Comparison of ENCODE assay signal across 9 cellular contexts in the genomic region with DNA sequence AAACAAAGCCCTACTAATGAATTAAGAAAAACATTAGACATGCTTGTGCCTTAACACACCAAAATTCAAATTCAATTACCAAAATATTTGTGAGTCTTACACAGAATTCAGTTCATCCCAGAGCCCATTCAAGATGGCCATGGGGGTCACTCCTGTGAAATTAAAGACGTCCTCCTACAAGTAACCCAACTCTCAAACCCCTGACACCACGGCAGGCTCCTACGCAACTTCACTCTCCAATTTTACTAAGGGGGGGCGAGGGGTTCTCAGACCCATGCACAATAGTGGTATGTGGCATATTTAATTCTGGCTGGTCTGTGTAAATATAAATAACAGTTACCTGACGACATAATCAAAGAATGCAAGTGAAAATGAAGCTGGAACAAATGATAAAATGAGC. TPM values are rescaled to one million over a fixed set of nuclear protein-coding genes. Genes with fewer than 3 reads are reported as not detected.
A peak's percentile ranks its signal among the peaks of the same experiment; 100 is the strongest.
DNase-seq lines count a peak whose midpoint lies in the region; ATAC-seq, FAIRE-seq and TF ChIP-seq lines count a peak whose summit lies in the region.
"Had no signal": no experiment of that assay in that cellular context is flagged by ENCODE, and none has a peak within 500 bp of the region (broad histone marks: within the 10 kb centered on the region; RNA-seq: fewer than 3 reads in every experiment).

No MANE protein-coding gene starts in this region.

- H4K20me1 ChIP-seq in keratinocyte (ENCODE audit: control insufficient read depth, extremely low read depth, insufficient read depth, low read length): peaks cover 7% of the 10 kb centered on the region

- no peak overlapping the region for H2AFZ ChIP-seq in keratinocyte (ENCODE audit: control insufficient read depth, low read length)

- H3K27ac ChIP-seq in keratinocyte (ENCODE audit: control insufficient read depth, insufficient read depth, low read length) (peak overlapping the region; percentile 69), tibial nerve (peak overlapping the region; percentile 87 to 99 (median 98))

- dilution Hi-C loops in keratinocyte (cut with MboI; ENCODE audit: extremely low pct_ligation_motif_present, low sequenced_read_pairs): no loop called here

- H3K4me3 ChIP-seq in keratinocyte (ENCODE audit: control insufficient read depth in 2 of 3, extremely low read depth in 1 of 3, insufficient read depth in 2 of 3, low read depth in 1 of 3, low read length in 3 of 3): peak overlapping the region; percentile 78 to 85 (median 79)
- peak overlapping the region; percentile 58 to 78 (median 69) for H3K4me3 ChIP-seq in tibial nerve

- TF ChIP-seq CTCF in keratinocyte (optimal IDR thresholded peaks at IDR 0.05 in 1 of 3, IDR thresholded peaks at IDR 0.05 in 1 of 3, conservative IDR thresholded peaks at IDR 0.05 in 1 of 3; ENCODE audit: extremely low read depth in 1 of 3, insufficient read depth in 2 of 3, low read length in 3 of 3): no peak
- TF ChIP-seq CTCF in tibial nerve (IDR thresholded peaks at IDR 0.05): no peak

- H3K79me2 ChIP-seq in keratinocyte (ENCODE audit: control insufficient read depth, insufficient read depth, low read length): peaks cover 67% of the 10 kb centered on the region

- H3K9me3 Mint-ChIP-seq in activated T-cell treated with anti-CD3 and anti-CD28 coated beads, Interleukin-2, amount 50 U/mL, for 72 hours: no peaks in the 10 kb centered on the region
- H3K9me3 Mint-ChIP-seq in activated naive CD8-positive, alpha-beta T cell treated with anti-CD3 and anti-CD28 coated beads, Interleukin-2, amount 50 U/mL, for 24 hours: no peaks in the 10 kb centered on the region

- peaks cover 27% of the 10 kb centered on the region for H3K4me1 ChIP-seq in keratinocyte (ENCODE audit: control insufficient read depth, extremely low read depth, insufficient read depth, low read length)
- peaks cover 0 to 63% (median 22%) of the 10 kb centered on the region in 4 donors for H3K4me1 ChIP-seq in tibial nerve

- H3K27me3 Mint-ChIP-seq in activated T-cell treated with anti-CD3 and anti-CD28 coated beads, Interleukin-2, amount 50 U/mL, for 72 hours (ENCODE audit: low read depth): peaks cover 26% of the 10 kb centered on the region
- peaks cover 8% of the 10 kb centered on the region for H3K27me3 Mint-ChIP-seq in activated naive CD8-positive, alpha-beta T cell treated with anti-CD3 and anti-CD28 coated beads, Interleukin-2, amount 50 U/mL, for 24 hours

- H3K9me1 ChIP-seq in keratinocyte (ENCODE audit: control insufficient read depth, extremely low read depth, insufficient read depth, low read length): no peaks in the 10 kb centered on the region

- DNase-seq in activated T-cell treated with anti-CD3 and anti-CD28 coated beads, Interleukin-2, amount 50 U/mL, for 72 hours: no peak
- no peak for DNase-seq in activated T-cell treated with anti-CD3 and anti-CD28 coated beads, Interleukin-2, amount 50 U/mL, for 1 hour
- DNase-seq in activated naive CD8-positive, alpha-beta T cell treated with anti-CD3 and anti-CD28 coated beads, Interleukin-2, amount 50 U/mL, for 24 hours: no peak
- no peak for DNase-seq in keratinocyte (ENCODE audit: low read depth, low spot score)
- DNase-seq in tibial nerve (ENCODE audit: low spot score in 2 of 2): no peak
- DNase-seq in HuH-7 (ENCODE audit: low spot score): no peak
- DNase-seq in occipital lobe (lab: John Stamatoyannopoulos, UW): no peak
- DNase-seq: NCI-H187 had no signal

- H3K27me3 ChIP-seq in keratinocyte (ENCODE audit: control insufficient read depth, extremely low read depth, insufficient read depth, low read length) (no peaks in the 10 kb centered on the region), tibial nerve (no peaks in the 10 kb centered on the region)

- H3K9me3 ChIP-seq in keratinocyte (ENCODE audit: control insufficient read depth, low read depth, low read length) (no peaks in the 10 kb centered on the region), tibial nerve (no peaks in the 10 kb centered on the region)

- no peak for ATAC-seq in activated T-cell treated with anti-CD3 and anti-CD28 coated beads, Interleukin-2, amount 50 U/mL, for 72 hours (replicated peaks in 1 of 2)
- no peak for ATAC-seq in activated naive CD8-positive, alpha-beta T cell treated with anti-CD3 and anti-CD28 coated beads, Interleukin-2, amount 50 U/mL, for 24 hours
- no peak for ATAC-seq in HG02884 (IDR thresholded peaks at IDR 0.05; ENCODE audit: unreplicated experiment)

- no peak for TF ChIP-seq EP300 in tibial nerve (IDR thresholded peaks at IDR 0.05)

- H3K36me3 Mint-ChIP-seq in activated T-cell treated with anti-CD3 and anti-CD28 coated beads, Interleukin-2, amount 50 U/mL, for 72 hours (ENCODE audit: insufficient read depth in 2 of 2): peaks cover 4 to 8% of the 10 kb centered on the region in 2 donors
- H3K36me3 Mint-ChIP-seq in activated naive CD8-positive, alpha-beta T cell treated with anti-CD3 and anti-CD28 coated beads, Interleukin-2, amount 50 U/mL, for 24 hours (ENCODE audit: low read depth): peaks cover 3% of the 10 kb centered on the region

- no peak overlapping the region for H3K27ac Mint-ChIP-seq in activated T-cell treated with anti-CD3 and anti-CD28 coated beads, Interleukin-2, amount 50 U/mL, for 72 hours
- H3K27ac Mint-ChIP-seq in activated naive CD8-positive, alpha-beta T cell treated with anti-CD3 and anti-CD28 coated beads, Interleukin-2, amount 50 U/mL, for 24 hours: no peak overlapping the region

- H3K4me1 Mint-ChIP-seq in activated T-cell treated with anti-CD3 and anti-CD28 coated beads, Interleukin-2, amount 50 U/mL, for 72 hours (ENCODE audit: low read depth): peaks cover 40% of the 10 kb centered on the region
- peaks cover 51% of the 10 kb centered on the region for H3K4me1 Mint-ChIP-seq in activated naive CD8-positive, alpha-beta T cell treated with anti-CD3 and anti-CD28 coated beads, Interleukin-2, amount 50 U/mL, for 24 hours

- FAIRE-seq in keratinocyte (lab: Jason Lieb, UNC): no peak

- H3K4me2 ChIP-seq in keratinocyte (ENCODE audit: control insufficient read depth, extremely low read depth, insufficient read depth, low read depth, low read length): peak overlapping the region; percentile 87

- 39 to 40% methylated on average over 5 of the region's 5 CpGs for WGBS in tibial nerve, 2 donors

- H3K36me3 ChIP-seq in keratinocyte (ENCODE audit: control insufficient read depth in 2 of 2, extremely low read depth in 1 of 2, insufficient read depth in 2 of 2, low read length in 2 of 2) (peaks cover 0 to 2% of the 10 kb centered on the region in 2 experiments), tibial nerve (no peaks in the 10 kb centered on the region)

- peak overlapping the region; percentile 79 for H3K9ac ChIP-seq in keratinocyte (ENCODE audit: control insufficient read depth, extremely low read depth, insufficient read depth, low read length)

- peak overlapping the region; percentile 91 to 94 for H3K4me3 Mint-ChIP-seq in activated T-cell treated with anti-CD3 and anti-CD28 coated beads, Interleukin-2, amount 50 U/mL, for 72 hours
- H3K4me3 Mint-ChIP-seq in activated naive CD8-positive, alpha-beta T cell treated with anti-CD3 and anti-CD28 coated beads, Interleukin-2, amount 50 U/mL, for 24 hours: peak overlapping the region; percentile 80

- TF ChIP-seq POLR2A in tibial nerve (IDR thresholded peaks at IDR 0.05): no peak

RNA-seq across cellular contexts. Expression of a gene that starts 5.0 kb away (rescaled TPM):
- 10 to 100 TPM; 13.2 to 13.9 TPM for total RNA-seq in activated T-cell treated with anti-CD3 and anti-CD28 coated beads, Interleukin-2, amount 50 U/mL, for 72 hours
- 7.4 to 9.3 TPM (median 9.2 TPM) in 3 replicates for polyA plus RNA-seq in keratinocyte
- polyA plus RNA-seq in keratinocyte (2011; ENCODE audit: low read depth): 5.9 TPM
- 5.2 and 5.6 TPM in 2 replicates for polyA plus RNA-seq in keratinocyte (2011; cell fraction: cytosol; rRNA removed)
- polyA plus RNA-seq in keratinocyte (2011; cell fraction: nucleus; rRNA removed): 27.0 and 30.5 TPM in 2 replicates
- 14.0 and 14.2 TPM in 2 replicates for polyA plus RNA-seq in keratinocyte (2012; ENCODE audit: low replicate concordance)
- 11.8 to 25.9 TPM (median 20.6 TPM) in 3 replicates for polyA minus RNA-seq in keratinocyte
- polyA minus RNA-seq in keratinocyte (2011; cell fraction: cytosol; rRNA and poly(A)+ RNA removed): 16.7 TPM
- polyA minus RNA-seq in keratinocyte (2011; cell fraction: nucleus; rRNA and poly(A)+ RNA removed): 30.6 and 40.4 TPM in 2 replicates
- total RNA-seq in tibial nerve (10 to 100 TPM; 31.4 to 63.0 (median 45.5) TPM), occipital lobe (15.0 TPM)
